ENCODE assay signal across 26 cellular contexts in the genomic region with DNA sequence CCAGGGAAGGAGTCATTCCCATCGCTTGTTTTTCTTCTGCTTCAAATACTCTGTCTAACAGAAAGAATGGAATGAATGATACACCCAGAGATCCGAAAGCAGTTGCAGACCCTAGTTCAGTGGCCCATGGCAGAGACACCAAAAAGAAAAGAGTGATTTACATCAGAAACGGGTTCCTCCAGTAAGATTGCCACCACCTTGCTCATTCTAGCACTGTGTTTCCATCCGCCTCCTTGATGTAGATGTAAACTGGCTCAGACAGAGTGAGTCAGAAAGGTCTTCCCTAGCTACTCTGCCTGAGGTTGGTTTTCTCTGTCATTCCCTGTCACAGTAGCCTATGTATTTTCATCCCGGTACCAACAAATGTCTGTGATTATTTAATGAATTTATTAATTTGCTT. TPM values are rescaled to one million over a fixed set of nuclear protein-coding genes. Genes with fewer than 3 reads are reported as not detected.
DNase-seq lines count a peak whose midpoint lies in the region; ATAC-seq, FAIRE-seq and TF ChIP-seq lines count a peak whose summit lies in the region.
"Had no signal": no experiment of that assay in that cellular context is flagged by ENCODE, and none has a peak within 500 bp of the region (broad histone marks: within the 10 kb centered on the region; RNA-seq: fewer than 3 reads in every experiment).

No MANE protein-coding gene starts in this region.

- no peak overlapping the region for H2AK5ac ChIP-seq in H1 (ENCODE audit: low read depth, low read length)

- no peaks in the 10 kb centered on the region for H3K23me2 ChIP-seq in H1 (ENCODE audit: low read depth, low read length)

- H2BK120ac ChIP-seq in H1 (replicated peaks; ENCODE audit: low read depth, low read length), result no peak overlapping the region

- H2AFZ ChIP-seq in OCI-LY3 (ENCODE audit: low read depth, low read length) (peak overlapping the region; percentile 85), H1 (ENCODE audit: low read length) (0 out of 2 replicates have a peak overlapping the region, but pooled peaks have one; percentile 10)
- H2AFZ ChIP-seq: PC-9 had no signal

- no peak for TF ChIP-seq EP300 in H1 (IDR thresholded peaks at IDR 0.05; ENCODE audit: borderline replicate concordance in 1 of 2, low read depth in 2 of 2, low read length in 2 of 2)

- H3K23ac ChIP-seq in H1 (ENCODE audit: insufficient read length), result no peak overlapping the region

- TF ChIP-seq CTCF in OCI-LY3 (IDR thresholded peaks at IDR 0.05; ENCODE audit: low read depth, low read length) (no peak), H1 (IDR thresholded peaks at IDR 0.05; ENCODE audit: control extremely low read depth in 1 of 3, insufficient read depth in 1 of 3, low read depth in 1 of 3, low read length in 3 of 3) (no peak), left ventricle myocardium inferior (IDR thresholded peaks at IDR 0.05; ENCODE audit: borderline replicate concordance) (no peak)

- POLR2A ChIA-PET in activated CD4-positive, alpha-beta T cell treated with anti-CD3 and anti-CD28 coated beads for 36 hours (lab: Charles Lee), result no interaction called here
- POLR2A ChIA-PET in activated CD4-positive, alpha-beta T cell treated with anti-CD3 and anti-CD28 coated beads, Interleukin-2, amount 10 ng/mL, durations not matched to agents 7 days and 5 days (lab: Charles Lee), result no interaction called here
- POLR2A ChIA-PET in H1 (lab: Charles Lee; ENCODE audit: partially characterized antibody), result no interaction called here

- H3K4me1 ChIP-seq in OCI-LY3 (ENCODE audit: low read length) (peaks cover 33% of the 10 kb centered on the region), H1 (replicated peaks in 1 of 4; ENCODE audit: control insufficient read depth in 3 of 4, insufficient read depth in 4 of 4, low read length in 3 of 4) (peaks cover 0 to 2% (median 0%) of the 10 kb centered on the region in 4 experiments; a peak in 1 of 7 replicates), left ventricle myocardium inferior (no peaks in the 10 kb centered on the region)
- H3K4me1 ChIP-seq: SJCRH30 had no signal

- 85% methylated on average over 5 of the region's 5 CpGs; no CpG with 5 or more reads in 1 of the 2 experiments for WGBS in H1 (ENCODE audit: extremely low coverage in 1 of 2, insufficient coverage in 1 of 2, insufficient read length in 1 of 2, insufficient replicate concordance in 2 of 2, low coverage in 1 of 2, low lambda C conversion rate in 2 of 2, missing lambda C conversion rate in 1 of 2), 2 experiments

- no peak overlapping the region for H4K8ac ChIP-seq in H1 (ENCODE audit: extremely low read depth, insufficient read depth, low read length)

- no peak for TF ChIP-seq RAD21 in H1 (IDR thresholded peaks at IDR 0.05 in 1 of 2, conservative IDR thresholded peaks at IDR 0.05 in 1 of 2; ENCODE audit: low read depth in 2 of 2, low read length in 2 of 2)

- H3K4ac ChIP-seq in H1 (replicated peaks; ENCODE audit: insufficient read length, low read depth, low read length), result no peak overlapping the region

- H3K79me2 ChIP-seq in OCI-LY3 (ENCODE audit: low read length), result no peaks in the 10 kb centered on the region
- H3K79me2 ChIP-seq in H1 (ENCODE audit: control insufficient read depth in 1 of 2, insufficient read depth in 2 of 2, low read length in 2 of 2), result no peaks in the 10 kb centered on the region

- ATAC-seq in activated CD4-positive, alpha-beta T cell treated with anti-CD3 and anti-CD28 coated beads for 36 hours, result peak; percentile 47
- ATAC-seq in stimulated activated effector memory CD8-positive, alpha-beta T cell treated with anti-CD3 and anti-CD28 coated beads, Interleukin-12 subunit alpha, Interleukin-12 subunit beta, amount 100 ng/mL, for 72 hours, result peak; percentile 69
- no peak for ATAC-seq in HG02981 (IDR thresholded peaks at IDR 0.05; ENCODE audit: unreplicated experiment)
- ATAC-seq in natural killer cell treated with Interleukin-12 subunit alpha and Interleukin-12 subunit beta and Interleukin-15 and Interleukin-18, amount 100 ng/mL, for 72 hours, result no peak
- ATAC-seq: K562, Right ventricle myocardium inferior, SK-N-SH treated with all-trans-retinoic acid at 6 μM for 48 hours had no signal

- no peak overlapping the region for H3K14ac ChIP-seq in H1 (ENCODE audit: insufficient read length)

- no peak for TF ChIP-seq POLR2A in H1 (IDR thresholded peaks at IDR 0.05; ENCODE audit: control extremely low read depth in 1 of 2, low read depth in 2 of 2, low read length in 2 of 2)

- H3K18ac ChIP-seq in H1 (ENCODE audit: extremely low read depth, low read length), result no peak overlapping the region

- no peaks in the 10 kb centered on the region for H3K27me3 Mint-ChIP-seq in activated CD4-positive, alpha-beta T cell treated with anti-CD3 and anti-CD28 coated beads for 36 hours
- H3K27me3 Mint-ChIP-seq in activated CD4-positive, alpha-beta T cell treated with anti-CD3 and anti-CD28 coated beads, Interleukin-2, amount 10 ng/mL, durations not matched to agents 7 days and 5 days, result no peaks in the 10 kb centered on the region
- peaks cover 4 to 7% of the 10 kb centered on the region in 2 donors for H3K27me3 Mint-ChIP-seq in natural killer cell treated with Interleukin-12 subunit alpha and Interleukin-12 subunit beta and Interleukin-15 and Interleukin-18, amount 100 ng/mL, for 72 hours

- no peak overlapping the region for H3K27ac Mint-ChIP-seq in activated CD4-positive, alpha-beta T cell treated with anti-CD3 and anti-CD28 coated beads for 36 hours
- H3K27ac Mint-ChIP-seq in activated CD4-positive, alpha-beta T cell treated with anti-CD3 and anti-CD28 coated beads, Interleukin-2, amount 10 ng/mL, durations not matched to agents 7 days and 5 days, result no peak overlapping the region
- no peak overlapping the region for H3K27ac Mint-ChIP-seq in stimulated activated effector memory CD8-positive, alpha-beta T cell treated with anti-CD3 and anti-CD28 coated beads, Interleukin-12 subunit alpha, Interleukin-12 subunit beta, amount 100 ng/mL, for 72 hours
- H3K27ac Mint-ChIP-seq in natural killer cell treated with Interleukin-12 subunit alpha and Interleukin-12 subunit beta and Interleukin-15 and Interleukin-18, amount 100 ng/mL, for 72 hours, result no peak overlapping the region

- H3K4me3 Mint-ChIP-seq in activated CD4-positive, alpha-beta T cell treated with anti-CD3 and anti-CD28 coated beads for 36 hours, result no peak overlapping the region
- no peak overlapping the region for H3K4me3 Mint-ChIP-seq in activated CD4-positive, alpha-beta T cell treated with anti-CD3 and anti-CD28 coated beads, Interleukin-2, amount 10 ng/mL, durations not matched to agents 7 days and 5 days
- H3K4me3 Mint-ChIP-seq in stimulated activated effector memory CD8-positive, alpha-beta T cell treated with anti-CD3 and anti-CD28 coated beads, Interleukin-12 subunit alpha, Interleukin-12 subunit beta, amount 100 ng/mL, for 72 hours, result no peak overlapping the region
- H3K4me3 Mint-ChIP-seq in natural killer cell treated with Interleukin-12 subunit alpha and Interleukin-12 subunit beta and Interleukin-15 and Interleukin-18, amount 100 ng/mL, for 72 hours, result no peak overlapping the region

- no peaks in the 10 kb centered on the region for H3K36me3 Mint-ChIP-seq in activated CD4-positive, alpha-beta T cell treated with anti-CD3 and anti-CD28 coated beads for 36 hours (ENCODE audit: low read depth)
- no peaks in the 10 kb centered on the region for H3K36me3 Mint-ChIP-seq in activated CD4-positive, alpha-beta T cell treated with anti-CD3 and anti-CD28 coated beads, Interleukin-2, amount 10 ng/mL, durations not matched to agents 7 days and 5 days (ENCODE audit: low read depth)
- H3K36me3 Mint-ChIP-seq in stimulated activated effector memory CD8-positive, alpha-beta T cell treated with anti-CD3 and anti-CD28 coated beads, Interleukin-12 subunit alpha, Interleukin-12 subunit beta, amount 100 ng/mL, for 72 hours, result no peaks in the 10 kb centered on the region
- H3K36me3 Mint-ChIP-seq in natural killer cell treated with Interleukin-12 subunit alpha and Interleukin-12 subunit beta and Interleukin-15 and Interleukin-18, amount 100 ng/mL, for 72 hours, result no peaks in the 10 kb centered on the region

- H2BK20ac ChIP-seq in H1 (ENCODE audit: low read length), result no peak overlapping the region

- no peak for FAIRE-seq in H1 (lab: Jason Lieb, UNC)
- FAIRE-seq: H54, HTR-8/SVneo, K562 had no signal

- H3K27ac ChIP-seq in OCI-LY3 (ENCODE audit: low read length) (no peak overlapping the region), H1 (ENCODE audit: low read depth, low read length) (no peak overlapping the region), left ventricle myocardium inferior (replicated peaks) (no peak overlapping the region)
- H3K27ac ChIP-seq: 22Rv1, PC-9, SJCRH30 had no signal

- CTCF ChIA-PET in activated CD4-positive, alpha-beta T cell treated with anti-CD3 and anti-CD28 coated beads for 36 hours (lab: Charles Lee), result interaction anchor here (1.2 kb wide), 1 partner anchor 74 kb away, joined by 3 read pairs; no protein-coding TSS in a partner anchor
- CTCF ChIA-PET in activated CD4-positive, alpha-beta T cell treated with anti-CD3 and anti-CD28 coated beads, Interleukin-2, amount 10 ng/mL, durations not matched to agents 7 days and 5 days (lab: Charles Lee), result no interaction called here
- CTCF ChIA-PET in H1 (lab: Charles Lee; ENCODE audit: partially characterized antibody), result no interaction called here

- H3K36me3 ChIP-seq in OCI-LY3 (replicated peaks; ENCODE audit: low read depth, low read length), result no peaks in the 10 kb centered on the region
- no peaks in the 10 kb centered on the region for H3K36me3 ChIP-seq in H1 (ENCODE audit: control insufficient read depth in 2 of 4, insufficient read depth in 4 of 4, low read length in 3 of 4)
- H3K36me3 ChIP-seq in left ventricle myocardium inferior, result no peaks in the 10 kb centered on the region
- H3K36me3 ChIP-seq: SJCRH30 had no signal

- H4K91ac ChIP-seq in H1 (replicated peaks; ENCODE audit: insufficient read length, low read length), result no peak overlapping the region

- H3K27me3 ChIP-seq in OCI-LY3 (ENCODE audit: low read depth, low read length) (no peaks in the 10 kb centered on the region), H1 (replicated peaks in 1 of 4; ENCODE audit: control insufficient read depth in 3 of 4, extremely low read depth in 1 of 4, insufficient read depth in 3 of 4, low read length in 3 of 4) (no peaks in the 10 kb centered on the region), left ventricle myocardium inferior (ENCODE audit: low read depth) (no peaks in the 10 kb centered on the region)
- H3K27me3 ChIP-seq: SJCRH30 had no signal

- H3K9ac ChIP-seq in OCI-LY3 (ENCODE audit: low read length), result no peak overlapping the region
- H3K9ac ChIP-seq in H1 (replicated peaks in 1 of 4; ENCODE audit: extremely low read depth in 1 of 4, low read depth in 3 of 4, low read length in 3 of 4), result no peak overlapping the region

- DNase-seq in activated CD4-positive, alpha-beta T cell treated with anti-CD3 and anti-CD28 coated beads for 36 hours, result no peak
- no peak for DNase-seq in activated CD4-positive, alpha-beta T cell treated with anti-CD3 and anti-CD28 coated beads, Interleukin-2, amount 10 ng/mL, durations not matched to agents 7 days and 5 days
- no peak for DNase-seq in H1 (ENCODE audit: low read depth in 1 of 2, low spot score in 2 of 2)
- DNase-seq in stimulated activated effector memory CD8-positive, alpha-beta T cell treated with anti-CD3 and anti-CD28 coated beads, Interleukin-12 subunit alpha, Interleukin-12 subunit beta, amount 100 ng/mL, for 72 hours (ENCODE audit: low spot score in 2 of 2), result no peak
- no peak for DNase-seq in left ventricle myocardium inferior
- DNase-seq in natural killer cell treated with Interleukin-12 subunit alpha and Interleukin-12 subunit beta and Interleukin-15 and Interleukin-18, amount 100 ng/mL, for 72 hours (ENCODE audit: low spot score), result no peak
- DNase-seq: ACHN, Calu3, DMS153, Kasumi-1, NCI-H1092 treated with DMSO at 0.1 percent for 48 hours, NCI-H1436, NCI-H187, NCI-H2171 treated with DMSO at 0.1 percent for 48 hours, NCI-H524, NCI-H748 treated with DMSO at 0.1 percent for 48 hours, PC-9, SJCRH30 had no signal

- H2BK5ac ChIP-seq in H1 (ENCODE audit: low read depth, low read length), result no peak overlapping the region

- H2BK15ac ChIP-seq in H1 (ENCODE audit: low read length), result no peak overlapping the region

- H4K20me1 ChIP-seq in OCI-LY3 (ENCODE audit: insufficient read depth, low read length) (no peaks in the 10 kb centered on the region), H1 (replicated peaks in 1 of 2; ENCODE audit: control insufficient read depth in 1 of 2, insufficient read depth in 2 of 2, low read length in 2 of 2) (no peaks in the 10 kb centered on the region)

- H3K9me3 ChIP-seq in OCI-LY3 (ENCODE audit: insufficient read depth, low read length) (no peaks in the 10 kb centered on the region), H1 (ENCODE audit: insufficient read depth in 2 of 2, low read depth in 1 of 2, low read length in 1 of 2) (peaks cover 3% of the 10 kb centered on the region in 2 experiments; a peak in 1 of 4 replicates), left ventricle myocardium inferior (replicated peaks) (peaks cover 5% of the 10 kb centered on the region)
- H3K9me3 ChIP-seq: SJCRH30 had no signal

- no peak overlapping the region for H4K5ac ChIP-seq in H1 (ENCODE audit: insufficient read length, low read depth, low read length)

- peak overlapping the region; percentile 26 for H3K4me2 ChIP-seq in OCI-LY3 (ENCODE audit: low read length)
- no peak overlapping the region for H3K4me2 ChIP-seq in H1 (ENCODE audit: insufficient read depth in 1 of 2, low read depth in 2 of 2, low read length in 2 of 2)
- H3K4me2 ChIP-seq: PC-9 had no signal

- H3K79me1 ChIP-seq in H1 (ENCODE audit: low read depth, low read length), result no peaks in the 10 kb centered on the region

- intact Hi-C loops in activated CD4-positive, alpha-beta T cell treated with anti-CD3 and anti-CD28 coated beads for 36 hours (cut with DNase I, micrococcal nuclease), result loop anchor here in 1 of 2 experiments (5.0 kb wide), 1 partner anchor 1582 kb away; no protein-coding TSS in a partner anchor
- intact Hi-C loops in left ventricle myocardium inferior (cut with micrococcal nuclease), result no loop called here

- no peaks in the 10 kb centered on the region for H3K9me3 Mint-ChIP-seq in activated CD4-positive, alpha-beta T cell treated with anti-CD3 and anti-CD28 coated beads for 36 hours (ENCODE audit: low read depth)
- H3K9me3 Mint-ChIP-seq in activated CD4-positive, alpha-beta T cell treated with anti-CD3 and anti-CD28 coated beads, Interleukin-2, amount 10 ng/mL, durations not matched to agents 7 days and 5 days, result no peaks in the 10 kb centered on the region
- no peaks in the 10 kb centered on the region for H3K9me3 Mint-ChIP-seq in stimulated activated effector memory CD8-positive, alpha-beta T cell treated with anti-CD3 and anti-CD28 coated beads, Interleukin-12 subunit alpha, Interleukin-12 subunit beta, amount 100 ng/mL, for 72 hours
- H3K9me3 Mint-ChIP-seq in natural killer cell treated with Interleukin-12 subunit alpha and Interleukin-12 subunit beta and Interleukin-15 and Interleukin-18, amount 100 ng/mL, for 72 hours, result no peaks in the 10 kb centered on the region

- H3K4me1 Mint-ChIP-seq in activated CD4-positive, alpha-beta T cell treated with anti-CD3 and anti-CD28 coated beads for 36 hours, result peaks cover 16% of the 10 kb centered on the region
- peaks cover 5% of the 10 kb centered on the region for H3K4me1 Mint-ChIP-seq in activated CD4-positive, alpha-beta T cell treated with anti-CD3 and anti-CD28 coated beads, Interleukin-2, amount 10 ng/mL, durations not matched to agents 7 days and 5 days
- H3K4me1 Mint-ChIP-seq in stimulated activated effector memory CD8-positive, alpha-beta T cell treated with anti-CD3 and anti-CD28 coated beads, Interleukin-12 subunit alpha, Interleukin-12 subunit beta, amount 100 ng/mL, for 72 hours, result peaks cover 17% of the 10 kb centered on the region
- peaks cover 5 to 12% of the 10 kb centered on the region in 2 donors for H3K4me1 Mint-ChIP-seq in natural killer cell treated with Interleukin-12 subunit alpha and Interleukin-12 subunit beta and Interleukin-15 and Interleukin-18, amount 100 ng/mL, for 72 hours (ENCODE audit: low read depth in 2 of 2)

- H2BK12ac ChIP-seq in H1 (ENCODE audit: low read depth, low read length), result no peak overlapping the region

- no peak overlapping the region for H3K56ac ChIP-seq in H1 (replicated peaks; ENCODE audit: insufficient read length, low read depth, low read length)

- H3K4me3 ChIP-seq in OCI-LY3 (ENCODE audit: low read length) (no peak overlapping the region), H1 (ENCODE audit: extremely low read depth in 1 of 4, insufficient read depth in 2 of 4, low read depth in 3 of 4, low read length in 4 of 4) (no peak overlapping the region), left ventricle myocardium inferior (no peak overlapping the region)
- H3K4me3 ChIP-seq: K562, PC-9, SJCRH30 had no signal

RNA-seq across cellular contexts. Expression of a gene that starts 15.9 kb away (rescaled TPM):
- 10 to 100 TPM; 59.0 to 69.0 TPM for total RNA-seq in activated CD4-positive, alpha-beta T cell treated with anti-CD3 and anti-CD28 coated beads for 36 hours
- total RNA-seq in activated CD4-positive, alpha-beta T cell treated with anti-CD3 and anti-CD28 coated beads, Interleukin-2, amount 10 ng/mL, durations not matched to agents 7 days and 5 days, result 10 to 100 TPM; 68.4 to 77.4 TPM
- total RNA-seq in H1 (2021; fragmentation: NEBNext Ultra II Directional; extraction: Animal tissue kit (Norgen Biotek cat#: 25700)), result 84.7 and 85.9 TPM in 2 replicates
- polyA plus RNA-seq in H1 (2011; rRNA removed), result 121 and 140 TPM in 2 replicates
- 113 TPM for polyA plus RNA-seq in H1 (2011; cell fraction: cytosol; rRNA removed)
- polyA plus RNA-seq in H1 (2011; cell fraction: nucleus; rRNA removed), result 184 TPM
- polyA plus RNA-seq in H1 (2012, experiment 1 of 2), result 63.2 to 84.1 TPM (median 78.8 TPM) in 4 replicates
- 4.8 TPM for polyA plus RNA-seq in H1 (2012, experiment 2 of 2)
- 61.4 TPM for polyA plus RNA-seq in H1 (2013, experiment 1 of 2)
- polyA plus RNA-seq in H1 (2013, experiment 2 of 2), result 59.7 TPM
- 291 and 319 TPM in 2 replicates for polyA minus RNA-seq in H1 (2011; rRNA and poly(A)+ RNA removed)
- 78.7 TPM for polyA minus RNA-seq in H1 (2011; cell fraction: cytosol; rRNA and poly(A)+ RNA removed)
- polyA minus RNA-seq in H1 (2011; cell fraction: nucleus; rRNA and poly(A)+ RNA removed), result 111 TPM
- total RNA-seq in left ventricle myocardium inferior, result 48.6 TPM
- total RNA-seq in natural killer cell treated with Interleukin-12 subunit alpha and Interleukin-12 subunit beta and Interleukin-15 and Interleukin-18, amount 100 ng/mL, for 72 hours, result 10 to 100 TPM; 76.6 to 80.9 TPM

Comparison
In these comparisons a context has a peak if more than half of its experiments do, and no peak if none do; other contexts are left out.
1. ATAC-seq: peak in activated CD4-positive, alpha-beta T cell treated with anti-CD3 and anti-CD28 coated beads for 36 hours (single experiment) and stimulated activated effector memory CD8-positive, alpha-beta T cell treated with anti-CD3 and anti-CD28 coated beads, Interleukin-12 subunit alpha, Interleukin-12 subunit beta, amount 100 ng/mL, for 72 hours (single experiment); none in HG02981 (single experiment) and natural killer cell treated with Interleukin-12 subunit alpha and Interleukin-12 subunit beta and Interleukin-15 and Interleukin-18, amount 100 ng/mL, for 72 hours (0 of 2).